In the genomic region with DNA sequence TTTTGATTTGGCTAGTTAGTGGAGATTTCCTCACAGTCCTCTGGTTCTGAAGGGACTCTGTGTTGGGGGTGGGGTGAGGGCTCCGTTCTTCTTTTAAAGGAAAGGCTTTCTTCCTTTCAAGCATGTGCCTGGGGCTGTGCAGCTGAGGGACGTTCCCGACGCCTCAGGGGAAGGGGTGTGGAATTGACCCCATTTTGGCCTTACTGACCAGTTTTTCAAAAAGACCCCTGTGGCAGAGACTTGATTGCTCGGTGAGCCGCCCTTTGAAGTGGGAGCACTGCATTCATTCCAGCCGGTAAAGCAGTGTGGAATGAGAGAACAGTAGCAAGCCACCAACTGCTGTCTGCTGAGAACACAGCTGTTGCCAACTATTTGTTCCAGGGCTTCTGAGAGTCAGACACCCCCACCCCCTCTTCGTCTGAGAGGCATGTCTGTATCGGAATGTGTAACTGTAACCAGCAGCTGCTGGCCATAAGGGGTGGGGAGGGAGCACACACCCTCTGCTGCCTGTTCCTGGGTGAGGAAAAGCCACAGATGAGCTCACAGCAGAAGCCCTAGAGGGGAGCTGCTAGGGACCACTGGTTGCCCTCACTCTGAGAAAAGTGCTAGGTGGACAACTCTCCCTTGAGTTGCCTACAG, we compare ENCODE assay signal across 8 cellular contexts. TPM values are rescaled to one million over a fixed set of nuclear protein-coding genes. Genes with fewer than 3 reads are reported as not detected.
DNase-seq lines count a peak whose midpoint lies in the region; ATAC-seq and TF ChIP-seq lines count a peak whose summit lies in the region.

No MANE protein-coding gene starts in this region.

- H3K4me3 Mint-ChIP-seq in stimulated activated naive CD8-positive, alpha-beta T cell treated with anti-CD3 and anti-CD28 coated beads, Interleukin-15, Interleukin-2, amounts not matched to agents 100 ng/mL and 50 ng/mL, for 24 hours, result no peak overlapping the region
- H3K4me3 Mint-ChIP-seq in Calu3 (ENCODE audit: low read depth, unreplicated experiment), result no peak overlapping the region

- ATAC-seq in left lobe of liver (peak; percentile 17), GM19035 (IDR thresholded peaks at IDR 0.05; ENCODE audit: unreplicated experiment) (no peak)

- intact Hi-C loops in colonic mucosa (cut with DNase I) (no loop called here), Calu3 (cut with micrococcal nuclease; ENCODE audit: unreplicated experiment) (no loop called here)

- H3K27ac ChIP-seq in BLaER1 (peak overlapping the region; percentile 93), colonic mucosa (peak overlapping the region; percentile 48)

- H3K27me3 ChIP-seq in BLaER1 (no peaks in the 10 kb centered on the region), colonic mucosa (no peaks in the 10 kb centered on the region)

- BruUV-seq in Calu3 (replicated peaks; lab: Mats Ljungman, UMichigan), result no TSS peak

- H3K4me1 Mint-ChIP-seq in stimulated activated naive CD8-positive, alpha-beta T cell treated with anti-CD3 and anti-CD28 coated beads, Interleukin-15, Interleukin-2, amounts not matched to agents 100 ng/mL and 50 ng/mL, for 24 hours (ENCODE audit: low read depth), result peaks cover 66% of the 10 kb centered on the region
- peaks cover 8% of the 10 kb centered on the region for H3K4me1 Mint-ChIP-seq in Calu3 (ENCODE audit: low read depth, unreplicated experiment)

- H4K20me1 ChIP-seq in BLaER1, result no peaks in the 10 kb centered on the region; the same call in 1 of the 2 replicates

- DNase-seq in MV-4-11 (lab: John Stamatoyannopoulos, UW) (peak; percentile 63), colonic mucosa (peak; percentile 40), left lobe of liver (ENCODE audit: low spot score) (no peak), Calu3 (no peak), DMS114 treated with DMSO at 0.1 percent for 48 hours (lab: John Stamatoyannopoulos, UW; ENCODE audit: unreplicated experiment) (no peak)

- peaks cover 28% of the 10 kb centered on the region for H3K36me3 ChIP-seq in BLaER1
- H3K36me3 ChIP-seq in colonic mucosa, result no peaks in the 10 kb centered on the region

- H3K4me1 ChIP-seq in BLaER1, result peaks cover 52% of the 10 kb centered on the region
- H3K4me1 ChIP-seq in colonic mucosa, result no peaks in the 10 kb centered on the region

- H3K27me3 Mint-ChIP-seq in stimulated activated naive CD8-positive, alpha-beta T cell treated with anti-CD3 and anti-CD28 coated beads, Interleukin-15, Interleukin-2, amounts not matched to agents 100 ng/mL and 50 ng/mL, for 24 hours, result no peaks in the 10 kb centered on the region
- no peaks in the 10 kb centered on the region for H3K27me3 Mint-ChIP-seq in Calu3 (ENCODE audit: unreplicated experiment)

- H3K4me2 ChIP-seq in BLaER1, result peak overlapping the region; percentile 95

- no peaks in the 10 kb centered on the region for H3K9me3 Mint-ChIP-seq in stimulated activated naive CD8-positive, alpha-beta T cell treated with anti-CD3 and anti-CD28 coated beads, Interleukin-15, Interleukin-2, amounts not matched to agents 100 ng/mL and 50 ng/mL, for 24 hours
- H3K9me3 Mint-ChIP-seq in Calu3 (ENCODE audit: low read depth, unreplicated experiment), result no peaks in the 10 kb centered on the region

- H3K9ac ChIP-seq in BLaER1 (peak overlapping the region; percentile 84), colonic mucosa (ENCODE audit: low read depth in 2 of 2, low read length in 2 of 2) (peak overlapping the region; percentile 44 to 73)

- H3K36me3 Mint-ChIP-seq in stimulated activated naive CD8-positive, alpha-beta T cell treated with anti-CD3 and anti-CD28 coated beads, Interleukin-15, Interleukin-2, amounts not matched to agents 100 ng/mL and 50 ng/mL, for 24 hours (ENCODE audit: low read depth), result peaks cover 4% of the 10 kb centered on the region
- H3K36me3 Mint-ChIP-seq in Calu3 (ENCODE audit: insufficient read depth, unreplicated experiment), result no peaks in the 10 kb centered on the region

- peak overlapping the region; percentile 74 for H3K27ac Mint-ChIP-seq in stimulated activated naive CD8-positive, alpha-beta T cell treated with anti-CD3 and anti-CD28 coated beads, Interleukin-15, Interleukin-2, amounts not matched to agents 100 ng/mL and 50 ng/mL, for 24 hours
- H3K27ac Mint-ChIP-seq in Calu3 (ENCODE audit: unreplicated experiment), result no peak overlapping the region

- CTCF ChIA-PET in Calu3 (lab: Charles Lee), result interaction anchor here (0.7 kb wide), 1 partner anchor 1670 kb away, joined by 3 read pairs; no protein-coding TSS in a partner anchor

- H3K4me3 ChIP-seq in BLaER1, result peak overlapping the region; percentile 60
- no peak overlapping the region for H3K4me3 ChIP-seq in colonic mucosa

- 0 out of 2 replicates have a peak, but pooled peaks cover 3% of the 10 kb centered on the region for H3K9me3 ChIP-seq in BLaER1
- H3K9me3 ChIP-seq in colonic mucosa, result no peaks in the 10 kb centered on the region

- TF ChIP-seq CTCF in colonic mucosa (IDR thresholded peaks at IDR 0.05) (no peak), Calu3 (IDR thresholded peaks at IDR 0.05; ENCODE audit: unreplicated experiment) (no peak)

RNA-seq across cellular contexts. Expression of a gene that starts 33.1 kb away (rescaled TPM):
- total RNA-seq in colonic mucosa, result 10 to 100 TPM; 32.3 to 42.7 TPM
- total RNA-seq in left lobe of liver, result 33.0 TPM
- total RNA-seq in Calu3 (2022), result 19.9 and 26.0 TPM in 2 replicates

Comparison
In these comparisons a context has a peak if more than half of its experiments do, and no peak if none do; other contexts are left out.
1. DNase-seq: peak in MV-4-11 (single experiment) and colonic mucosa (single experiment); none in left lobe of liver (single experiment), Calu3 (single experiment) and DMS114 treated with DMSO at 0.1 percent for 48 hours (single experiment).